In the genomic region with DNA sequence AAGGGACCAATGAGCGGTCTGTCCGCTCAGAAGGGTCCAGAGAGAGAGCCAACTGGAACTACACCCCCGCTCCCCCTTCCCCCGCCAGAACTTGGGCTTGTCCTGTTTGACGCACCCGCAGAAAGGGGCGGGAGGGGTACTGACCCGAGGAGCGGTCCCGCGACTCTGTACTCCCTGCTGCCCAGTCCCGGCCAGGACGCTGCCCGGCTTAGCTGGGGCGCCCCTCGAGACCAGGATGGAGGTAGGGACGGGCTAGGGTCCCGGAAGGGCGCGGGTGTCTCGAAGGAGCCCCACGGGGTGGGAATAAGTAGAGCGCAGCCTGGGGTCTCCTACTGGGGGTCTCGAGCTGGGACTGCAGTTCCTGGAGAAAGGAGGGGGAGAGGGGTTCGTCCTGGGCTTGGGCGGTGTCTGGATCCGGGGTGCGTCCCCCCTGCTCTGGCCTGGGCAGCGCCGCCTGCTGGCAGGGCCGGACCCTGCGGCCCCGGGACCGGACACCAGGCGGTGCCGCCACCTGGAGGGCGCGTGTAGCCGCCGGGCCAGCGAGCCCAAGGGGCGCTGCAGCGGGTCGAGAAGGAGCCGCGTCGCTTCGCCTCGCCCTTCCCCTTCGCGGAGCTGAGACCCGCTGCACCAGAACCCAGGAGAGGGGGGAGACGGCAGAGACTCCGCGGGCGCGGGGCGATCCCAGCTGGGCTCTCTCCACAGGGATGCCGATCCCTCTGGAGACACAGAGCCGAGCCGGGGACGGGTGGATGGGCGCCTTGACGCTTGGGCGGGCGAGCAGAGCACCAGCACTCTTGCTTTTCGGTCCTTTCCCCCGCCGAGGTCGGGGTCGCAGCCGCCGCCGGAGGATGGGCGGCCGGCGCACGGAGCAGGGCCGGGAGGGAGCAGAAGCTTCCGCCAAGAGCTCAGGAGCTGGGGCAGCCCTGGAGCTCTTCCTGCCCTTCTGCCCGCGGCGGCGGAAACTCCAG, we compare ENCODE assay signal across 8 cellular contexts.
DNase-seq lines count a peak whose midpoint lies in the region; ATAC-seq and TF ChIP-seq lines count a peak whose summit lies in the region.

No MANE protein-coding gene starts in this region.

- H3K9me3 Mint-ChIP-seq in nephron progenitor cell = no peaks in the 10 kb centered on the region

- H3K9me3 ChIP-seq in stomach smooth muscle (ENCODE audit: control insufficient read depth in 2 of 2, low read length in 2 of 2) = no peaks in the 10 kb centered on the region

- H3K4me1 Mint-ChIP-seq in nephron progenitor cell = peaks cover 89% of the 10 kb centered on the region

- H3K36me3 Mint-ChIP-seq in nephron progenitor cell (ENCODE audit: low read depth) = no peaks in the 10 kb centered on the region

- ATAC-seq in GM19395 (IDR thresholded peaks at IDR 0.05; ENCODE audit: unreplicated experiment) = peak; percentile 68
- ATAC-seq in HG03521 (IDR thresholded peaks at IDR 0.05; ENCODE audit: unreplicated experiment) = peak; percentile 79

- H3K9ac ChIP-seq in stomach smooth muscle (ENCODE audit: low read length in 2 of 2) = peak overlapping the region; percentile 77 to 80

- peak overlapping the region; percentile 85 for H3K4me3 ChIP-seq in fibroblast of pulmonary artery (replicated peaks; ENCODE audit: low read depth, low read length)
- H3K4me3 ChIP-seq in stomach smooth muscle (ENCODE audit: low read length in 2 of 2) = peak overlapping the region; percentile 74 to 87

- H3K27me3 ChIP-seq in stomach smooth muscle (ENCODE audit: control insufficient read depth in 1 of 2, insufficient read depth in 2 of 2, low read length in 2 of 2) = no peaks in the 10 kb centered on the region

- peak overlapping the region; percentile 89 for H3K4me3 Mint-ChIP-seq in nephron progenitor cell

- TF ChIP-seq CTCF in fibroblast of pulmonary artery (IDR thresholded peaks at IDR 0.05; ENCODE audit: low read length, missing control alignments) = peak; percentile 65
- TF ChIP-seq CTCF in nephron progenitor cell (IDR thresholded peaks at IDR 0.05) = peak; percentile 96

- H3K36me3 ChIP-seq in stomach smooth muscle (ENCODE audit: control insufficient read depth in 2 of 2, insufficient read depth in 2 of 2, low read length in 2 of 2) = no peaks in the 10 kb centered on the region

- peaks cover 64% of the 10 kb centered on the region for H3K4me1 ChIP-seq in stomach smooth muscle (ENCODE audit: control insufficient read depth, insufficient read depth, low read length)

- DNase-seq in COR-L47 (lab: John Stamatoyannopoulos, UW) = peak; percentile 51
- DNase-seq in OCI-M1 (lab: John Stamatoyannopoulos, UW) = peak; percentile 91
- DNase-seq in activated T-helper 1 cell treated with anti-CD3 and anti-CD28 coated beads, Interleukin-2, amount 50 U/mL, for 16 hours (ENCODE audit: low read depth in 1 of 2, low spot score in 1 of 2) = peak; percentile 49 to 71
- DNase-seq in fibroblast of pulmonary artery (ENCODE audit: low read depth) = peak; percentile 79
- DNase-seq in nephron progenitor cell = peak; percentile 89

- peaks cover 23% of the 10 kb centered on the region for H3K27me3 Mint-ChIP-seq in nephron progenitor cell (ENCODE audit: low read depth, poor library complexity)

- H3K27ac Mint-ChIP-seq in nephron progenitor cell = peak overlapping the region; percentile 82

- H3K27ac ChIP-seq in stomach smooth muscle (ENCODE audit: low read length) = peak overlapping the region; percentile 80

Comparison
In these comparisons a context has a peak if more than half of its experiments do, and no peak if none do; other contexts are left out.
1. Peak in every context shown above with its lines: DNase-seq, ATAC-seq, H3K4me3 ChIP-seq and H3K27ac ChIP-seq.